In the genomic region with DNA sequence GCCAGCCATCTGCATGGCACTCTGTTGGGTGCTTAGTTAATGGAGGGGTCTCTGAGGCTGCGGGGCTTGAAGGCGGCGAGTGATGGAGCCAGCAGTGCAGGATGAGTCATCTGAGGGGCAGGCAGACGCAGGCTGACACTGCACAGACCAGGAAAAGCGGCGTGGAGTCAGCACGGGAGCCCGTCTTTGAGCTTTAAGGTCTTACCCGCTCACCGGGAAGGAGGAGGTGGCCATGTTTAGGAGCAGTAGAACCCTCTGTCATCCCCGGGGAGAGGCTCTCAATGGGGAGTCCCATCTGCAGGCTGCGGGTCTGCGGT, we compare ENCODE assay signal across 11 cellular contexts. TPM values are rescaled to one million over a fixed set of nuclear protein-coding genes. Genes with fewer than 3 reads are reported as not detected.
A peak's percentile ranks its signal among the peaks of the same experiment; 100 is the strongest.
DNase-seq lines count a peak whose midpoint lies in the region; ATAC-seq and TF ChIP-seq lines count a peak whose summit lies in the region.
"Had no signal": no experiment of that assay in that cellular context is flagged by ENCODE, and none has a peak within 500 bp of the region (broad histone marks: within the 10 kb centered on the region; RNA-seq: fewer than 3 reads in every experiment).

No MANE protein-coding gene starts in this region.

- H2AFZ ChIP-seq in hepatocyte, result no peak overlapping the region

- H3K4me1 ChIP-seq in hepatocyte (ENCODE audit: insufficient read depth) (peaks cover 32% of the 10 kb centered on the region), sigmoid colon (peaks cover 0 to 72% (median 69%) of the 10 kb centered on the region in 4 donors), thyroid gland (no peaks in the 10 kb centered on the region)

- peak in 1 of 4 donors; percentile 75 for TF ChIP-seq EP300 in sigmoid colon (IDR thresholded peaks at IDR 0.05)

- 54% methylated on average over 13 of the region's 13 CpGs for WGBS in hepatocyte (ENCODE audit: low lambda C conversion rate, missing lambda C conversion rate)
- WGBS in sigmoid colon, 2 donors, result 87 to 92% methylated on average over 13 of the region's 13 CpGs
- WGBS in thyroid gland, 2 donors, result 94 to 97% methylated on average over 13 of the region's 13 CpGs

- H3K27me3 ChIP-seq in hepatocyte, result no peaks in the 10 kb centered on the region
- H3K27me3 ChIP-seq in sigmoid colon, result no peaks in the 10 kb centered on the region
- H3K27me3 ChIP-seq in thyroid gland, result no peaks in the 10 kb centered on the region

- peak overlapping the region; percentile 68 for H3K4me2 ChIP-seq in hepatocyte

- H3K27ac ChIP-seq in hepatocyte (peak overlapping the region; percentile 94), sigmoid colon (peak overlapping the region in 3 of 4 donors; percentile 81 to 87 (median 84)), thyroid gland (no peak overlapping the region)

- TF ChIP-seq CTCF in cardiac fibroblast (IDR thresholded peaks at IDR 0.05; ENCODE audit: low read depth, low read length), result no peak
- TF ChIP-seq CTCF in hepatocyte (IDR thresholded peaks at IDR 0.05; ENCODE audit: poor library complexity), result no peak
- TF ChIP-seq CTCF in sigmoid colon (IDR thresholded peaks at IDR 0.05), result no peak
- no peak for TF ChIP-seq CTCF in thyroid gland (IDR thresholded peaks at IDR 0.05)

- H3K9me2 ChIP-seq in hepatocyte (replicated peaks; ENCODE audit: insufficient read depth), result no peaks in the 10 kb centered on the region

- peaks cover 55% of the 10 kb centered on the region for H4K20me1 ChIP-seq in hepatocyte (ENCODE audit: insufficient read depth, poor library complexity, severe bottlenecking)

- H3K36me3 ChIP-seq in hepatocyte (replicated peaks; ENCODE audit: insufficient read depth, low read depth), result no peaks in the 10 kb centered on the region
- peaks cover 2 to 33% (median 10%) of the 10 kb centered on the region in 4 donors for H3K36me3 ChIP-seq in sigmoid colon
- peaks cover 9 to 14% of the 10 kb centered on the region in 2 donors for H3K36me3 ChIP-seq in thyroid gland

- no peak for TF ChIP-seq POLR2A in sigmoid colon (IDR thresholded peaks at IDR 0.05)
- no peak for TF ChIP-seq POLR2A in thyroid gland (IDR thresholded peaks at IDR 0.05)

- ATAC-seq in HG03439 (IDR thresholded peaks at IDR 0.05; ENCODE audit: unreplicated experiment), result no peak
- ATAC-seq in GM19467 (IDR thresholded peaks at IDR 0.05; ENCODE audit: unreplicated experiment), result no peak

- intact Hi-C loops in sigmoid colon (cut with DNase I) (no loop called here), thyroid gland (cut with DNase I) (no loop called here)

- peaks cover 97% of the 10 kb centered on the region for H3K79me2 ChIP-seq in hepatocyte

- peak; percentile 16 for DNase-seq in NCI-H69 (lab: John Stamatoyannopoulos, UW)
- DNase-seq in cardiac fibroblast (ENCODE audit: low read depth in 2 of 2), result peak; percentile 45 to 61
- peak; percentile 72 for DNase-seq in hepatocyte (ENCODE audit: low spot score)
- DNase-seq in sigmoid colon, result peak; percentile 91
- DNase-seq in thyroid gland, result no peak
- DNase-seq: activated CD8-positive, alpha-beta memory T cell treated with anti-CD3 and anti-CD28 coated beads, Interleukin-2, amount 50 U/mL, for 48 hours; HCEC 1CT; retina; stimulated activated CD4-positive, alpha-beta T cell treated with anti-CD3 and anti-CD28 coated beads, Interleukin-4, amount 100 ng/mL, for 4 hours had no signal

- no peaks in the 10 kb centered on the region for H3K9me3 ChIP-seq in hepatocyte (ENCODE audit: low read depth)
- H3K9me3 ChIP-seq in sigmoid colon, result no peaks in the 10 kb centered on the region
- no peaks in the 10 kb centered on the region for H3K9me3 ChIP-seq in thyroid gland

- H3K4me3 ChIP-seq in cardiac fibroblast (replicated peaks in 1 of 2; ENCODE audit: low read depth in 2 of 2, low read length in 2 of 2) (no peak overlapping the region), hepatocyte (no peak overlapping the region), sigmoid colon (peak overlapping the region in 1 of 4 donors; percentile 0), thyroid gland (replicated peaks in 1 of 3) (no peak overlapping the region)

RNA-seq across cellular contexts. Expression of a gene that starts 13.1 kb away (rescaled TPM):
- total RNA-seq in hepatocyte (29.9 and 30.9 TPM in 2 replicates), sigmoid colon (10 to 100 TPM; 33.5 to 41.1 (median 37.2) TPM), thyroid gland (10 to 100 TPM; 38.2 to 46.6 (median 42.8) TPM)
- polyA plus RNA-seq in hepatocyte (34.5 and 37.6 TPM in 2 replicates), sigmoid colon (10 to 100 TPM; 24.6 to 33.0 (median 30.3) TPM)

Comparison
In these comparisons a context has a peak if more than half of its experiments do, and no peak if none do; other contexts are left out.
1. DNase-seq: peak in NCI-H69 (single experiment), cardiac fibroblast (2 of 2), hepatocyte (single experiment) and sigmoid colon (single experiment); none in thyroid gland (0 of 2).
2. H3K27ac ChIP-seq: peak in hepatocyte (single experiment) and sigmoid colon (3 of 4); none in thyroid gland (0 of 3).